In genomic region chr15:52082197-52083036, GRCh38 we compare ENCODE assay signal across 1 cellular context.
A peak's percentile ranks its signal among the peaks of the same experiment; 100 is the strongest.
TF ChIP-seq lines count a peak whose summit lies in the region.

No MANE protein-coding gene starts in this region.

TF ChIP-seq in GM12878, 131 proteins besides CTCF, POLR2A, EP300 and RAD21 (continued from another document and continues in another):
- TF ChIP-seq PKNOX1 (IDR thresholded peaks at IDR 0.05) = peak; percentile 61; the same call in 1 of the 2 replicates
- no peak for TF ChIP-seq ETV6 (conservative IDR thresholded peaks at IDR 0.05 in 1 of 2, IDR thresholded peaks at IDR 0.05 in 1 of 2; ENCODE audit: borderline replicate concordance in 1 of 2, low read depth in 1 of 2)
- peak; percentile 77 for TF ChIP-seq NFIC (IDR thresholded peaks at IDR 0.05; ENCODE audit: low read depth, low read length)
- no peak for TF ChIP-seq TARDBP (IDR thresholded peaks at IDR 0.05; ENCODE audit: borderline replicate concordance)
- TF ChIP-seq DPF2 (IDR thresholded peaks at IDR 0.05) = peak; percentile 42; the same call in 1 of the 2 replicates
- TF ChIP-seq BHLHE40 (IDR thresholded peaks at IDR 0.05; ENCODE audit: borderline replicate concordance in 1 of 2, low read depth in 2 of 2, low read length in 1 of 2) = peak; percentile 17 to 28; a peak in 1 of 4 replicates
- TF ChIP-seq FOXM1 (IDR thresholded peaks at IDR 0.05; ENCODE audit: low read depth, low read length) = peak; percentile 48; the same call in 1 of the 2 replicates
- peak; percentile 93 for TF ChIP-seq NBN (IDR thresholded peaks at IDR 0.05)
- TF ChIP-seq PAX5 (IDR thresholded peaks at IDR 0.05; ENCODE audit: borderline replicate concordance, low read depth, low read length) = no peak
- TF ChIP-seq EZH2 (IDR thresholded peaks at IDR 0.05; ENCODE audit: borderline replicate concordance, control insufficient read depth, low read depth, low read length) = no peak
- peak; percentile 27 for TF ChIP-seq BCL3 (IDR thresholded peaks at IDR 0.05; ENCODE audit: borderline replicate concordance, insufficient read depth, low read depth, low read length, poor library complexity, severe bottlenecking)
- no peak for TF ChIP-seq RCOR1 (conservative IDR thresholded peaks at IDR 0.05; ENCODE audit: low read depth, low read length)
- no peak for TF ChIP-seq BMI1 (IDR thresholded peaks at IDR 0.05; ENCODE audit: borderline replicate concordance)
- TF ChIP-seq SREBF2 (IDR thresholded peaks at IDR 0.05; ENCODE audit: low read length) = no peak
- 0 out of 2 replicates have a peak, but pooled peaks have one; percentile 8 for TF ChIP-seq ZNF592 (IDR thresholded peaks at IDR 0.05)
- peak; percentile 82 for TF ChIP-seq MLLT1 (IDR thresholded peaks at IDR 0.05)
- no peak; the same call in 1 of the 2 replicates for TF ChIP-seq TCF12 (IDR thresholded peaks at IDR 0.05; ENCODE audit: low read depth, low read length)
- no peak for TF ChIP-seq ASH2L (IDR thresholded peaks at IDR 0.05; ENCODE audit: borderline replicate concordance, low read depth)
- peak; percentile 15; the same call in 1 of the 2 replicates for TF ChIP-seq EED (IDR thresholded peaks at IDR 0.05; ENCODE audit: low read depth)
- TF ChIP-seq ELK1 (IDR thresholded peaks at IDR 0.05; ENCODE audit: low read depth, low read length) = no peak
- TF ChIP-seq BRCA1 (IDR thresholded peaks at IDR 0.05; ENCODE audit: low read depth, low read length) = no peak
- TF ChIP-seq GABPA (IDR thresholded peaks at IDR 0.05; ENCODE audit: low read depth) = no peak
- TF ChIP-seq ZSCAN29 (IDR thresholded peaks at IDR 0.05) = no peak
- TF ChIP-seq BCLAF1 (IDR thresholded peaks at IDR 0.05) = no peak
- TF ChIP-seq CREB1 (IDR thresholded peaks at IDR 0.05; ENCODE audit: low read depth) = no peak
- TF ChIP-seq IKZF2 (IDR thresholded peaks at IDR 0.05) = peak; percentile 82 to 83
- no peak for TF ChIP-seq MYB (IDR thresholded peaks at IDR 0.05; ENCODE audit: borderline replicate concordance, low read depth, low read length)
- peak; percentile 32; the same call in 1 of the 2 replicates for TF ChIP-seq SPI1 (IDR thresholded peaks at IDR 0.05; ENCODE audit: borderline replicate concordance, insufficient read depth, low read depth, low read length)
- no peak for TF ChIP-seq SP1 (IDR thresholded peaks at IDR 0.05; ENCODE audit: low read depth, low read length)
- peak; percentile 86 for TF ChIP-seq MEF2B (IDR thresholded peaks at IDR 0.05; ENCODE audit: partially characterized antibody, poor library complexity, severe bottlenecking)
- TF ChIP-seq ZBTB33 (IDR thresholded peaks at IDR 0.05) = peak; percentile 64; the same call in 1 of the 2 replicates
- TF ChIP-seq MYC (IDR thresholded peaks at IDR 0.05; ENCODE audit: insufficient read depth, insufficient read length, insufficient replicate concordance, low read length, severe bottlenecking) = no peak
- TF ChIP-seq ZNF217 (IDR thresholded peaks at IDR 0.05) = no peak
- TF ChIP-seq SMC3 (IDR thresholded peaks at IDR 0.05; ENCODE audit: borderline replicate concordance, low read length) = peak; percentile 5; the same call in 1 of the 2 replicates
- no peak for TF ChIP-seq SMAD1 (IDR thresholded peaks at IDR 0.05; ENCODE audit: low read depth, partially characterized antibody)
- peak; percentile 83 for TF ChIP-seq IKZF1 (conservative IDR thresholded peaks at IDR 0.05)
- no peak for TF ChIP-seq NR2C1 (IDR thresholded peaks at IDR 0.05)
- no peak; the same call in 1 of the 2 replicates for TF ChIP-seq MTA3 (IDR thresholded peaks at IDR 0.05; ENCODE audit: borderline replicate concordance, low read length)
- no peak for TF ChIP-seq SMAD5 (IDR thresholded peaks at IDR 0.05; ENCODE audit: low read depth)
- TF ChIP-seq CBX5 (IDR thresholded peaks at IDR 0.05; ENCODE audit: low read depth) = peak; percentile 59; the same call in 1 of the 2 replicates
- TF ChIP-seq NFXL1 (IDR thresholded peaks at IDR 0.05; ENCODE audit: borderline replicate concordance) = no peak
- TF ChIP-seq TCF3 (IDR thresholded peaks at IDR 0.05; ENCODE audit: borderline replicate concordance, insufficient read depth, low read depth, low read length) = no peak
- 0 out of 4 replicates have a peak, but pooled peaks of 1 of the 2 experiments have one; percentile 42 for TF ChIP-seq CEBPB (IDR thresholded peaks at IDR 0.05; ENCODE audit: borderline replicate concordance in 1 of 2, low read depth in 2 of 2, low read length in 2 of 2)
- peak; percentile 92 for TF ChIP-seq MEF2A (IDR thresholded peaks at IDR 0.05; ENCODE audit: insufficient read depth, low read depth, low read length)
- TF ChIP-seq SMARCA5 (IDR thresholded peaks at IDR 0.05) = 0 out of 2 replicates have a peak, but pooled peaks have one; percentile 22
- peak; percentile 95 for TF ChIP-seq ZNF687 (IDR thresholded peaks at IDR 0.05)
- peak; percentile 42; the same call in 1 of the 2 replicates for TF ChIP-seq BCL11A (IDR thresholded peaks at IDR 0.05; ENCODE audit: low read depth, low read length)
